Comparison of ENCODE assay signal across 1 cellular context in the genomic region with DNA sequence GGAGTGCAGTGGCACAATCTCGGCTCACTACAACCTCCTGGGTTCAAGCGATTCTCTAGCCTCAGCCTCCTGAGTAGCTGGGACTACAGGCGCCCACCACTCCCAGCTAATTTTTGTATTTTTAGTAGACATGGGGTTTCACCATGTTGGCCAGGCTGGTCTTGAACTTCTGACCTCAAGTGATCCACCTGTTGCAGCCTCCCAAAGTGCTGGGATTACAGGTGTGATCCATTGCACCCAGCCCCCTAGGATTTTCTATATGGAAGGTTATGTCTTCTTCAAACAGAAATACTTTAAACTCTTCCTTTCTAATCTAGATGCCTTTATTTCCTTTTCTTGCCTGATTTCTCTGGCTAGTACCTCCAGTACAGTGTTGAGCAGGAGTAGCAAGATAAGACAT.
TF ChIP-seq lines count a peak whose summit lies in the region.

No MANE protein-coding gene starts in this region.

TF ChIP-seq in HEK293, 187 proteins besides CTCF, POLR2A, EP300 and RAD21:
- TF ChIP-seq SETDB1 (IDR thresholded peaks at IDR 0.05; ENCODE audit: insufficient read length, low read length): peak; percentile 20
- peak; percentile 93 for TF ChIP-seq SCRT2 (tag by site-specific recombination; IDR thresholded peaks at IDR 0.05)
- peak; percentile 58 for TF ChIP-seq SCRT1 (tag by site-specific recombination; IDR thresholded peaks at IDR 0.05; ENCODE audit: borderline replicate concordance)
